28 cellular contexts compared by ENCODE assay signal in the genomic region with DNA sequence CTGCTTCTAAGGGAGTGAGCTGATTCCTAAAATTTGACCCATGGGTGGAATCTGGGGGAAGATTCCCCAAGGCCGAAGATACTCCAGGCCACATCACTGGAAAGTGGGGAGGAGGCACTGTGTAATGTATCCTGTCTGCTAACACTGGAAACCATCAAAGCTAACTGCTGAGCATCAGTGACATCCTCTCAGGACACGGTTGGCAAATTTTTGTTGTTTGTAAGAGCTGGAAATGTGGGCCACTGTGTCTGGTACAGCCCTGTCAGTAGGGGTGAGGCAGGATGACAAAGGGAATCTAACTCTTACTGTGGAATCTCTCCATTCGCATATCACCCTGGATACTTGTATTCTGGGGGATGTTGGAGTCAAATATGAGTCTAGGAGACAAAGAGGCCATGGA. TPM values are rescaled to one million over a fixed set of nuclear protein-coding genes. Genes with fewer than 3 reads are reported as not detected.
"Had no signal": no experiment of that assay in that cellular context is flagged by ENCODE, and none has a peak within 500 bp of the region (broad histone marks: within the 10 kb centered on the region; RNA-seq: fewer than 3 reads in every experiment).

No MANE protein-coding gene starts in this region.

- H3K4me1 ChIP-seq: breast epithelium had no signal

- H3K27ac ChIP-seq: breast epithelium, KMS-11, SK-N-MC, WERI-Rb-1 had no signal

- H3K9me3 ChIP-seq: breast epithelium, MG63 had no signal

- H3K4me1 Mint-ChIP-seq: activated CD4-positive, alpha-beta memory T cell treated with anti-CD3 and anti-CD28 coated beads, Interleukin-2, amount 10 ng/mL, durations not matched to agents 7 days and 5 days had no signal

- H3K36me3 ChIP-seq: breast epithelium, MG63, WERI-Rb-1 had no signal

- DNase-seq: activated CD4-positive, alpha-beta memory T cell treated with anti-CD3 and anti-CD28 coated beads, Interleukin-2, amount 10 ng/mL, durations not matched to agents 7 days and 5 days; activated CD4-positive, alpha-beta T cell treated with anti-CD3 and anti-CD28 coated beads for 36 hours; activated CD4-positive, alpha-beta T cell treated with anti-CD3 and anti-CD28 coated beads, Interleukin-2, amount 50 U/mL, for 1 hour; activated gamma-delta T cell treated with Interleukin-2 at 50 U/mL for 16 hours; activated naive CD4-positive, alpha-beta T cell treated with anti-CD3 and anti-CD28 coated beads, Interleukin-2, amount 10 ng/mL, durations not matched to agents 7 days and 5 days; activated naive CD8-positive, alpha-beta T cell treated with anti-CD3 and anti-CD28 coated beads for 36 hours; activated T-cell treated with anti-CD3 and anti-CD28 coated beads for 4 hours; activated T-cell treated with anti-CD3 and anti-CD28 coated beads, Interleukin-2, amount 50 U/mL, for 48 hours; anterior cingulate cortex; caudate nucleus; MG63; NCI-H1105; NCI-H1436; NCI-H1694 treated with DMSO at 0.1 percent for 48 hours; NCI-H2029 treated with DMSO at 0.1 percent for 48 hours; NCI-H524; SIG-M5; T-helper 1 cell; WERI-Rb-1 had no signal

- H3K4me2 ChIP-seq: KMS-11 had no signal

- H3K4me3 Mint-ChIP-seq: activated CD4-positive, alpha-beta memory T cell treated with anti-CD3 and anti-CD28 coated beads, Interleukin-2, amount 10 ng/mL, durations not matched to agents 7 days and 5 days; activated CD4-positive, alpha-beta T cell treated with anti-CD3 and anti-CD28 coated beads for 36 hours; activated naive CD4-positive, alpha-beta T cell treated with anti-CD3 and anti-CD28 coated beads, Interleukin-2, amount 10 ng/mL, durations not matched to agents 7 days and 5 days; activated naive CD8-positive, alpha-beta T cell treated with anti-CD3 and anti-CD28 coated beads for 36 hours had no signal

- H3K4me3 ChIP-seq: breast epithelium, MG63, SK-N-MC had no signal

- H3K27ac Mint-ChIP-seq: activated CD4-positive, alpha-beta memory T cell treated with anti-CD3 and anti-CD28 coated beads, Interleukin-2, amount 10 ng/mL, durations not matched to agents 7 days and 5 days; activated CD4-positive, alpha-beta T cell treated with anti-CD3 and anti-CD28 coated beads for 36 hours; activated naive CD4-positive, alpha-beta T cell treated with anti-CD3 and anti-CD28 coated beads, Interleukin-2, amount 10 ng/mL, durations not matched to agents 7 days and 5 days; activated naive CD8-positive, alpha-beta T cell treated with anti-CD3 and anti-CD28 coated beads for 36 hours; activated T-helper 2 cell treated with anti-CD3 and anti-CD28 coated beads, Interferon-gamma antibody, Interleukin-2, Interleukin-4, amounts not matched to agents 10 μg/mL and 5 μg/mL and 100 μg/mL, durations not matched to agents 14 hours and 24 hours and 36 hours had no signal

- ATAC-seq: activated CD4-positive, alpha-beta T cell treated with anti-CD3 and anti-CD28 coated beads for 36 hours had no signal

- H3K9me3 Mint-ChIP-seq: activated CD4-positive, alpha-beta memory T cell treated with anti-CD3 and anti-CD28 coated beads, Interleukin-2, amount 10 ng/mL, durations not matched to agents 7 days and 5 days; activated naive CD4-positive, alpha-beta T cell treated with anti-CD3 and anti-CD28 coated beads, Interleukin-2, amount 10 ng/mL, durations not matched to agents 7 days and 5 days; activated naive CD8-positive, alpha-beta T cell treated with anti-CD3 and anti-CD28 coated beads for 36 hours; activated T-helper 2 cell treated with anti-CD3 and anti-CD28 coated beads, Interferon-gamma antibody, Interleukin-2, Interleukin-4, amounts not matched to agents 10 μg/mL and 5 μg/mL and 100 μg/mL, durations not matched to agents 14 hours and 24 hours and 36 hours had no signal

- H3K36me3 Mint-ChIP-seq: activated naive CD4-positive, alpha-beta T cell treated with anti-CD3 and anti-CD28 coated beads, Interleukin-2, amount 10 ng/mL, durations not matched to agents 7 days and 5 days; activated naive CD8-positive, alpha-beta T cell treated with anti-CD3 and anti-CD28 coated beads for 36 hours had no signal

- H3K9ac ChIP-seq: KMS-11 had no signal

RNA-seq across cellular contexts. Expression of gene CLPSL2, which starts 17.0 kb away (rescaled TPM):
- total RNA-seq: activated CD4-positive, alpha-beta memory T cell treated with anti-CD3 and anti-CD28 coated beads, Interleukin-2, amount 10 ng/mL, durations not matched to agents 7 days and 5 days; activated CD4-positive, alpha-beta T cell treated with anti-CD3 and anti-CD28 coated beads for 36 hours; activated CD8-positive, alpha-beta memory T cell treated with anti-CD3 and anti-CD28 coated beads for 36 hours; activated naive CD8-positive, alpha-beta T cell treated with anti-CD3 and anti-CD28 coated beads for 36 hours; activated T-helper 2 cell treated with anti-CD3 and anti-CD28 coated beads, Interferon-gamma antibody, Interleukin-2, Interleukin-4, amounts not matched to agents 10 μg/mL and 5 μg/mL and 100 μg/mL, durations not matched to agents 14 hours and 24 hours and 36 hours; cerebellum; RPMI7951; T-helper 2 cell treated with Interferon-gamma antibody and Interleukin-4, amounts not matched to agents 100 ng/mL and 5 ng/mL, for 36 hours had no signal

RNA-seq across cellular contexts. Expression of gene CLPSL1, which starts 21.4 kb away (rescaled TPM):
- total RNA-seq: activated CD4-positive, alpha-beta memory T cell treated with anti-CD3 and anti-CD28 coated beads, Interleukin-2, amount 10 ng/mL, durations not matched to agents 7 days and 5 days; activated CD4-positive, alpha-beta T cell treated with anti-CD3 and anti-CD28 coated beads for 36 hours; activated CD8-positive, alpha-beta memory T cell treated with anti-CD3 and anti-CD28 coated beads for 36 hours; activated naive CD8-positive, alpha-beta T cell treated with anti-CD3 and anti-CD28 coated beads for 36 hours; activated T-helper 2 cell treated with anti-CD3 and anti-CD28 coated beads, Interferon-gamma antibody, Interleukin-2, Interleukin-4, amounts not matched to agents 10 μg/mL and 5 μg/mL and 100 μg/mL, durations not matched to agents 14 hours and 24 hours and 36 hours; cerebellum; RPMI7951; T-helper 2 cell treated with Interferon-gamma antibody and Interleukin-4, amounts not matched to agents 100 ng/mL and 5 ng/mL, for 36 hours had no signal
- polyA plus RNA-seq: adipose tissue had no signal

RNA-seq across cellular contexts. Expression of gene ARMC12, which starts 22.6 kb away (rescaled TPM):
- total RNA-seq: RPMI7951 had no signal

RNA-seq across cellular contexts. Expression of gene CLPS, which starts 37.7 kb away (rescaled TPM):
- total RNA-seq: activated CD4-positive, alpha-beta memory T cell treated with anti-CD3 and anti-CD28 coated beads, Interleukin-2, amount 10 ng/mL, durations not matched to agents 7 days and 5 days; activated CD4-positive, alpha-beta T cell treated with anti-CD3 and anti-CD28 coated beads for 36 hours; activated CD8-positive, alpha-beta memory T cell treated with anti-CD3 and anti-CD28 coated beads for 36 hours; activated naive CD8-positive, alpha-beta T cell treated with anti-CD3 and anti-CD28 coated beads for 36 hours; activated T-helper 2 cell treated with anti-CD3 and anti-CD28 coated beads, Interferon-gamma antibody, Interleukin-2, Interleukin-4, amounts not matched to agents 10 μg/mL and 5 μg/mL and 100 μg/mL, durations not matched to agents 14 hours and 24 hours and 36 hours; breast epithelium; cerebellum; RPMI7951; T-helper 2 cell treated with Interferon-gamma antibody and Interleukin-4, amounts not matched to agents 100 ng/mL and 5 ng/mL, for 36 hours had no signal

RNA-seq across cellular contexts. Expression of gene LHFPL5, which starts 45.8 kb away (rescaled TPM):
- total RNA-seq: activated CD4-positive, alpha-beta memory T cell treated with anti-CD3 and anti-CD28 coated beads, Interleukin-2, amount 10 ng/mL, durations not matched to agents 7 days and 5 days; activated CD4-positive, alpha-beta T cell treated with anti-CD3 and anti-CD28 coated beads for 36 hours; activated CD8-positive, alpha-beta memory T cell treated with anti-CD3 and anti-CD28 coated beads for 36 hours; activated naive CD8-positive, alpha-beta T cell treated with anti-CD3 and anti-CD28 coated beads for 36 hours; activated T-helper 2 cell treated with anti-CD3 and anti-CD28 coated beads, Interferon-gamma antibody, Interleukin-2, Interleukin-4, amounts not matched to agents 10 μg/mL and 5 μg/mL and 100 μg/mL, durations not matched to agents 14 hours and 24 hours and 36 hours; breast epithelium; RPMI7951; T-helper 2 cell treated with Interferon-gamma antibody and Interleukin-4, amounts not matched to agents 100 ng/mL and 5 ng/mL, for 36 hours had no signal
